Comparison of ENCODE assay signal across 24 cellular contexts in the genomic region with DNA sequence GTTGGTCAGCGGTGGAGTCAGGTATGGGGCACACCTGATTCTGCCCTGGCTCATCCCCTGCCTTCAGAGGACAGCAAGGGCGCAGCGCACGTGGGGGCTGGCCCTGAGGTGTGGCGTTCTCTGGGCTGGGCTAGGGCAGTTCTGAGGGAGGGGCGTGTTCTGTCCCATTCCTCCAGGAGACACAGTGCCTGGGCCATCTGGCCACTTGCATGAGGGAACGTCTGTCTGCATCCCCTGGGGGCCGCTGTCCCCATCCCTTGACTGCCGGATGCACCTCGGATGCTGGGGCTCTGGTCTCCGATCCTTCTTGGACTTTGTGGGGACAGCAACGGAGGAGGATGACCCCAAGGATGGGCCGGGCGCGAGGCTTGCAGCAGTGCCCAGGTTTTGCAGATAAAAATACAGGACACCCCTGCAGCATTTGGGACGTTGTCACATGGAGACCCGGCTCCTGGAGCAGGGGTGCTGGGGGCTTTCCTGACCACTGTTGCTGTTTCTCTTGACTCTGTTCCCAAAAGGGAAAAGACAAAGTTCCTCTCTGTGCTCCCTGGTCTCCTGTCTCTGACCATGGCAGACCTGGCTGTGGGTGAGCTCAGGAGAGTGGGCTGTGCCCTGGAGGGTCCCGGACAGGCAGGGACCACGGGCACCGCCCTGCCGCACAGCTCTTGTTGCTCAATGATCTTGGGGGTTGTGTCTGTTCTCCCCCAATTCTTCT. TPM values are rescaled to one million over a fixed set of nuclear protein-coding genes. Genes with fewer than 3 reads are reported as not detected.
"Had no signal": no experiment of that assay in that cellular context is flagged by ENCODE, and none has a peak within 500 bp of the region (broad histone marks: within the 10 kb centered on the region; RNA-seq: fewer than 3 reads in every experiment).

No MANE protein-coding gene starts in this region.

- H3K27me3 Mint-ChIP-seq: activated naive CD8-positive, alpha-beta T cell; naive thymus-derived CD4-positive, alpha-beta T cell; stimulated activated naive B cell treated with anti-CD40 and anti-IgM and Interleukin-4, amounts not matched to agents 10 μg/mL and 1 μg/mL and 100 μg/mL, for 72 hours; T-helper 17 cell had no signal

- H3K4me3 ChIP-seq: breast epithelium, colonic mucosa, dorsolateral prefrontal cortex, lower lobe of right lung, sigmoid colon, smooth muscle cell, testis, upper lobe of left lung had no signal

- H3K4me3 Mint-ChIP-seq: naive thymus-derived CD4-positive, alpha-beta T cell; neural crest cell; stimulated activated naive B cell treated with anti-CD40 and anti-IgM and Interleukin-4, amounts not matched to agents 10 μg/mL and 1 μg/mL and 100 μg/mL, for 72 hours; T-helper 17 cell had no signal

- ATAC-seq: left lobe of liver; lower lobe of right lung; naive thymus-derived CD4-positive, alpha-beta T cell; stimulated activated naive B cell treated with anti-CD40 and anti-IgM and Interleukin-4, amounts not matched to agents 10 μg/mL and 1 μg/mL and 100 μg/mL, for 72 hours; T-helper 17 cell had no signal

- H3K36me3 ChIP-seq: breast epithelium, colonic mucosa, lower lobe of right lung had no signal

- H3K27ac Mint-ChIP-seq: stimulated activated naive B cell treated with anti-CD40 and anti-IgM and Interleukin-4, amounts not matched to agents 10 μg/mL and 1 μg/mL and 100 μg/mL, for 72 hours; T-helper 17 cell had no signal

- H3K9me3 ChIP-seq: colonic mucosa, lower lobe of right lung, sigmoid colon, testis, upper lobe of left lung had no signal

- H3K27me3 ChIP-seq: breast epithelium, colonic mucosa, dorsolateral prefrontal cortex, sigmoid colon, testis, upper lobe of left lung had no signal

- DNase-seq: activated CD4-positive, alpha-beta T cell treated with anti-CD3 and anti-CD28 coated beads for 4 hours; activated CD4-positive, alpha-beta T cell treated with anti-CD3 and anti-CD28 coated beads, Interleukin-2, amount 50 U/mL, for 48 hours; activated CD4-positive, CD25-positive, alpha-beta regulatory T cell; activated gamma-delta T cell treated with Interleukin-2 at 50 U/mL for 16 hours; activated T-cell treated with anti-CD3 and anti-CD28 coated beads for 4 hours; amniotic stem cell; colonic mucosa; dorsolateral prefrontal cortex; kidney; lower lobe of right lung; naive thymus-derived CD4-positive, alpha-beta T cell; sigmoid colon; stimulated activated CD4-positive, alpha-beta T cell treated with anti-CD3 and anti-CD28 coated beads, Interleukin-15, amount 100 ng/mL, for 24 hours; stimulated activated naive B cell treated with anti-CD40 and anti-IgM and Interleukin-4, amounts not matched to agents 10 μg/mL and 1 μg/mL and 100 μg/mL, for 72 hours; SW 1271; T-helper 17 cell; testis had no signal

- H3K27ac ChIP-seq: breast epithelium, colonic mucosa, dorsolateral prefrontal cortex, epithelial cell of prostate, lower lobe of right lung, sigmoid colon, testis, upper lobe of left lung had no signal

- H3K4me2 ChIP-seq: smooth muscle cell had no signal

- H3K4me1 ChIP-seq: colonic mucosa had no signal

RNA-seq across cellular contexts. Expression of a gene that starts 28.2 kb away (rescaled TPM):
- total RNA-seq: sigmoid colon had no signal
